ENCODE assay signal across 9 cellular contexts in the genomic region with DNA sequence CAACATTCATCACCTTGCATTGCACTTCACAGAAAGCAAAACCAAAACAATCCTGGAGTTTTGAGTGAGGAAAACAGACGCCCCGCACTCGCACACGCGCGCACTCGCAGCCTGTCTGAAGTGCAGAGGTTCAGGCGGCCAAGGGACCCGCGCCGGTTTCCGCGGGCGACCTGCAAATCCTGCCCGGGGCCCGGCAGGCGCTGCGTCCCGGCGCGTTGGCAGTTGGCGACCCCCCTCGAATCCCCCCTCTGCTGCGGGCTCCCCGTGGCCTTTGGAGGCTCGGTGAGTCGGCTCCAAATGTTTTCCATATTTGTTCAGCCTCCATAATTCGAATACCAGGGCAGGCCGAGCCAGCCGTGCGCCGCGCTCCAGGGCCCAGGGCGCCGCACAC. TPM values are rescaled to one million over a fixed set of nuclear protein-coding genes. Genes with fewer than 3 reads are reported as not detected.
A peak's percentile ranks its signal among the peaks of the same experiment; 100 is the strongest.
DNase-seq lines count a peak whose midpoint lies in the region; ATAC-seq, FAIRE-seq and TF ChIP-seq lines count a peak whose summit lies in the region.
"Had no signal": no experiment of that assay in that cellular context is flagged by ENCODE, and none has a peak within 500 bp of the region (broad histone marks: within the 10 kb centered on the region; RNA-seq: fewer than 3 reads in every experiment).

A gene with protein sequence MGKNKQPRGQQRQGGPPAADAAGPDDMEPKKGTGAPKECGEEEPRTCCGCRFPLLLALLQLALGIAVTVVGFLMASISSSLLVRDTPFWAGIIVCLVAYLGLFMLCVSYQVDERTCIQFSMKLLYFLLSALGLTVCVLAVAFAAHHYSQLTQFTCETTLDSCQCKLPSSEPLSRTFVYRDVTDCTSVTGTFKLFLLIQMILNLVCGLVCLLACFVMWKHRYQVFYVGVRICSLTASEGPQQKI (plus strand): TSS at position 324 of the 391 bp plus-strand sequence. CDS start 100 bp downstream, outside the sequence.

- no peaks in the 10 kb centered on the region for H3K9me3 Mint-ChIP-seq in naive thymus-derived CD4-positive, alpha-beta T cell

- H3K4me3 ChIP-seq in WI38 (ENCODE audit: low read depth, low read length) (peak within 1 kb of the TSS; percentile 62), aorta (ENCODE audit: low read length in 2 of 2) (peak within 1 kb of the TSS; percentile 50 to 69)
- no peak within 1 kb of the TSS for H3K4me3 ChIP-seq in naive thymus-derived CD4-positive, alpha-beta T cell (ENCODE audit: low read length)

- H3K27ac ChIP-seq in foreskin keratinocyte (no peak within 1 kb of the TSS), aorta (ENCODE audit: low read depth in 1 of 2, low read length in 2 of 2) (peak within 1 kb of the TSS; percentile 49 to 78)
- no peak within 1 kb of the TSS for H3K27ac ChIP-seq in naive thymus-derived CD4-positive, alpha-beta T cell (ENCODE audit: low read depth, low read length)
- H3K27ac ChIP-seq: C4-2B had no signal

- peak; percentile 35 for ATAC-seq in HG02884 (IDR thresholded peaks at IDR 0.05; ENCODE audit: unreplicated experiment)
- peak; percentile 32 for ATAC-seq in foreskin keratinocyte
- ATAC-seq in naive thymus-derived CD4-positive, alpha-beta T cell, result no peak
- ATAC-seq in aorta (ENCODE audit: low FRiP score), result peak; percentile 83

- POLR2A ChIA-PET in naive thymus-derived CD4-positive, alpha-beta T cell (lab: Charles Lee), result no interaction called here

- H3K36me3 Mint-ChIP-seq in naive thymus-derived CD4-positive, alpha-beta T cell, result no peaks in the 10 kb centered on the region

- no peaks in the 10 kb centered on the region for H3K9me3 ChIP-seq in naive thymus-derived CD4-positive, alpha-beta T cell (ENCODE audit: control insufficient read depth in 2 of 3, low read length in 3 of 3)
- no peaks in the 10 kb centered on the region for H3K9me3 ChIP-seq in aorta (ENCODE audit: control insufficient read depth, low read length)

- intact Hi-C loops in naive thymus-derived CD4-positive, alpha-beta T cell (cut with micrococcal nuclease), result no loop called here
- intact Hi-C loops in aorta (cut with DNase I), result loop anchor here (2.0 to 5.0 kb wide), 5 partner anchors 42 to 102 kb away; partner anchors contain the start of gene BHLHE41 (in 1 of the 2)

- H3K27me3 ChIP-seq in foreskin keratinocyte (no peaks in the 10 kb centered on the region), aorta (ENCODE audit: control insufficient read depth in 1 of 2, insufficient read depth in 2 of 2, low read length in 1 of 2) (no peaks in the 10 kb centered on the region)
- H3K27me3 ChIP-seq in naive thymus-derived CD4-positive, alpha-beta T cell (ENCODE audit: control insufficient read depth in 2 of 2, insufficient read depth in 2 of 2, low read length in 2 of 2), result no peaks in the 10 kb centered on the region

- H3K27me3 Mint-ChIP-seq in naive thymus-derived CD4-positive, alpha-beta T cell, result peaks cover 46 to 68% (median 62%) of the 10 kb centered on the region in 5 donors

- H3K4me3 Mint-ChIP-seq in naive thymus-derived CD4-positive, alpha-beta T cell, result peak within 1 kb of the TSS; percentile 42 to 79 (median 68)

- 1% methylated on average over 35 of the region's 35 CpGs for WGBS in aorta, 2 donors

- no peak for TF ChIP-seq CTCF in WI38 (IDR thresholded peaks at IDR 0.05; ENCODE audit: low read depth, low read length)
- TF ChIP-seq CTCF in foreskin keratinocyte (conservative IDR thresholded peaks at IDR 0.05), result no peak
- TF ChIP-seq CTCF in D721Med (IDR thresholded peaks at IDR 0.05; ENCODE audit: insufficient read depth, missing control alignments), result no peak

- peaks cover 0 to 17% (median 7%) of the 10 kb centered on the region in 7 donors for H3K4me1 Mint-ChIP-seq in naive thymus-derived CD4-positive, alpha-beta T cell

- no peak within 1 kb of the TSS for H3K27ac Mint-ChIP-seq in naive thymus-derived CD4-positive, alpha-beta T cell

- DNase-seq in NCI-H2081 (lab: John Stamatoyannopoulos, UW) (peak; percentile 8 to 21), NCI-H2081 treated with DMSO at 0.1 percent for 48 hours (lab: John Stamatoyannopoulos, UW) (no peak), foreskin keratinocyte (peak in 1 of 2 donors; percentile 18), aorta (peak; percentile 85 to 92), D721Med (ENCODE audit: insufficient read length, low spot score) (no peak)
- DNase-seq in naive thymus-derived CD4-positive, alpha-beta T cell, result no peak

- CTCF ChIA-PET in naive thymus-derived CD4-positive, alpha-beta T cell (lab: Charles Lee), result no interaction called here

- H3K4me1 ChIP-seq in foreskin keratinocyte (no peaks in the 10 kb centered on the region), aorta (ENCODE audit: control insufficient read depth in 1 of 2, insufficient read depth in 2 of 2, low read length in 2 of 2) (peaks cover 0 to 2% of the 10 kb centered on the region in 2 donors)
- no peaks in the 10 kb centered on the region for H3K4me1 ChIP-seq in naive thymus-derived CD4-positive, alpha-beta T cell (ENCODE audit: control insufficient read depth in 2 of 2, insufficient read depth in 2 of 2, low read length in 2 of 2)

- FAIRE-seq in D721Med (lab: Jason Lieb, UNC), result no peak

- no peaks in the 10 kb centered on the region for H3K36me3 ChIP-seq in naive thymus-derived CD4-positive, alpha-beta T cell (ENCODE audit: control insufficient read depth in 2 of 3, insufficient read depth in 3 of 3, low read length in 3 of 3)
- no peaks in the 10 kb centered on the region for H3K36me3 ChIP-seq in aorta (ENCODE audit: control insufficient read depth in 1 of 2, insufficient read depth in 2 of 2, low read length in 1 of 2)

RNA-seq across cellular contexts. Expression of the gene that starts here (rescaled TPM):
- 0.49 and 0.51 TPM in 2 replicates for total RNA-seq in foreskin keratinocyte
- polyA plus RNA-seq in foreskin keratinocyte, result 0.21 and 0.24 TPM in 2 replicates
- under 1 TPM in 2 of 5 experiments, not detected in 3; 0.22 to 0.34 TPM for total RNA-seq in naive thymus-derived CD4-positive, alpha-beta T cell
- polyA plus RNA-seq in naive thymus-derived CD4-positive, alpha-beta T cell, result not detected
- 100 to 1,000 TPM in 1 of 2 donors, 10 to 100 TPM in 1; 43.9 to 109 TPM for total RNA-seq in aorta
- polyA plus RNA-seq in aorta, result 10 to 100 TPM; 24.5 to 27.3 TPM

Comparison
In these comparisons a context has a peak if more than half of its experiments do, and no peak if none do; other contexts are left out.
1. RNA of the gene that starts here (total RNA-seq): 43.9 to 109 TPM in aorta; 0.49 to 0.51 TPM in foreskin keratinocyte and 0.22 to 0.34 TPM in naive thymus-derived CD4-positive, alpha-beta T cell; every median in the first group is over 10 times any median in the second.
2. RNA of the gene that starts here (polyA plus RNA-seq): 24.5 to 27.3 TPM in aorta; not detected in naive thymus-derived CD4-positive, alpha-beta T cell and 0.21 to 0.24 TPM in foreskin keratinocyte; every median in the first group is over 10 times any median in the second.
3. DNase-seq: peak in NCI-H2081 (2 of 2) and aorta (2 of 2); none in NCI-H2081 treated with DMSO at 0.1 percent for 48 hours (single experiment), naive thymus-derived CD4-positive, alpha-beta T cell (0 of 9) and D721Med (single experiment).
4. Peak in ATAC-seq in foreskin keratinocyte; RNA of the gene not detected or under 1 TPM.
5. H3K27ac ChIP-seq: peak in aorta (2 of 2); none in foreskin keratinocyte (single experiment) and naive thymus-derived CD4-positive, alpha-beta T cell (single experiment).
6. intact Hi-C loops: an anchor here in aorta (2.0 to 5.0 kb wide); none called in naive thymus-derived CD4-positive, alpha-beta T cell.